In genomic region chr10:78443900-78444571, GRCh38 we compare ENCODE assay signal across 18 cellular contexts.
A peak's percentile ranks its signal among the peaks of the same experiment; 100 is the strongest.
DNase-seq lines count a peak whose midpoint lies in the region; ATAC-seq and TF ChIP-seq lines count a peak whose summit lies in the region.
"Had no signal": no experiment of that assay in that cellular context is flagged by ENCODE, and none has a peak within 500 bp of the region (broad histone marks: within the 10 kb centered on the region; RNA-seq: fewer than 3 reads in every experiment).

No MANE protein-coding gene starts in this region.

- no peaks in the 10 kb centered on the region for H3K36me3 ChIP-seq in thyroid gland
- H3K36me3 ChIP-seq: Peyer's patch had no signal

- H3K4me3 ChIP-seq in thyroid gland (replicated peaks in 1 of 3) = no peak overlapping the region
- H3K4me3 ChIP-seq: GM12878, Peyer's patch had no signal

- TF ChIP-seq POLR2A in thyroid gland (IDR thresholded peaks at IDR 0.05) = no peak

- ATAC-seq in HG03095 (IDR thresholded peaks at IDR 0.05; ENCODE audit: unreplicated experiment) = no peak
- ATAC-seq: GM12878 had no signal

- H3K27me3 ChIP-seq in thyroid gland = no peaks in the 10 kb centered on the region
- H3K27me3 ChIP-seq: Peyer's patch had no signal

- DNase-seq in NCI-H82 (lab: John Stamatoyannopoulos, UW) (peak; percentile 18), NCI-H82 treated with DMSO at 0.1 percent for 48 hours (lab: John Stamatoyannopoulos, UW; ENCODE audit: unreplicated experiment) (no peak), cerebellar cortex (ENCODE audit: low spot score) (peak; percentile 47), mesenteric fat pad (ENCODE audit: low spot score) (peak; percentile 39), thyroid gland (peak; percentile 30 to 46), HT-29 (ENCODE audit: low spot score) (no peak)
- DNase-seq in NK-92 treated with Interleukin-12 subunit alpha and Interleukin-12 subunit beta, amount 100 ng/mL, for 24 hours (lab: John Stamatoyannopoulos, UW) = no peak
- DNase-seq: DMS79 treated with DMSO at 0.1 percent for 48 hours, KBM-7, NCI-H1092 treated with DMSO at 0.1 percent for 48 hours, NCI-H1436 treated with DMSO at 0.1 percent for 48 hours, NCI-H1930, NCI-H226, NCI-H510A treated with DMSO at 0.1 percent for 48 hours, NCI-H748 treated with DMSO at 0.1 percent for 48 hours had no signal

- TF ChIP-seq CTCF in thyroid gland (IDR thresholded peaks at IDR 0.05) = no peak

- 64 to 76% methylated on average over 11 of the region's 11 CpGs for WGBS in thyroid gland, 2 donors

- intact Hi-C loops in thyroid gland (cut with DNase I) = no loop called here

- peaks cover 0 to 17% of the 10 kb centered on the region in 2 donors for H3K4me1 ChIP-seq in thyroid gland
- H3K4me1 ChIP-seq: Peyer's patch had no signal

- no peaks in the 10 kb centered on the region for H3K9me3 ChIP-seq in thyroid gland
- H3K9me3 ChIP-seq: Peyer's patch had no signal

- no peak overlapping the region for H3K27ac ChIP-seq in thyroid gland
- H3K27ac ChIP-seq: Peyer's patch had no signal

Comparison
In these comparisons a context has a peak if more than half of its experiments do, and no peak if none do; other contexts are left out.
1. DNase-seq: peak in NCI-H82 (single experiment), cerebellar cortex (single experiment), mesenteric fat pad (single experiment) and thyroid gland (2 of 2); none in NCI-H82 treated with DMSO at 0.1 percent for 48 hours (single experiment), HT-29 (single experiment) and NK-92 treated with Interleukin-12 subunit alpha and Interleukin-12 subunit beta, amount 100 ng/mL, for 24 hours (single experiment).